3 cellular contexts compared by ENCODE assay signal in the genomic region with DNA sequence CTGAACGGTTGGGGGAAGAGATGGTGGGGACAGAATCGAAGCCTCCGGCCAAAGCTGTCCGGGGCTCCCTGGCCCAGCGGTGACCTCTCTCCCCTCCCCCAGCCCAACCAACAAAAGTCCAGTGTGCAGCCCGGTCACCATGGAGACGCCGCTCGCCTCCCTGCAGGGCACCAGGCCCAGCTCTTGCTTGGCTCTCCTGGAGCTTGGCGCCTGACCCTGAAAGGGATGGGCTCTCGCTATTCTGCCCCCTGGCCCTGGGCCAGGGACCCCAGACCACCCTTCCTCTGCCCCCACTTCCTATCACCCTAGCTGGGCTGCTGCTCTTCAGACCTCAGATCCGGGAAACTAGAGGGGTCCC.
TF ChIP-seq lines count a peak whose summit lies in the region.

No MANE protein-coding gene starts in this region.

TF ChIP-seq in HEK293, 187 proteins besides CTCF, POLR2A, EP300 and RAD21:
- TF ChIP-seq ZNF37A (tag by site-specific recombination; IDR thresholded peaks at IDR 0.05) (no peak), BCL11B (tag by site-specific recombination; IDR thresholded peaks at IDR 0.05; ENCODE audit: low read depth) (peak; percentile 55; the same call in 1 of the 2 replicates), KLF17 (tag by site-specific recombination; IDR thresholded peaks at IDR 0.05) (0 out of 2 replicates have a peak, but pooled peaks have one; percentile 5), ZNF140 (tag by site-specific recombination; IDR thresholded peaks at IDR 0.05) (no peak), ZNF785 (tag by site-specific recombination; IDR thresholded peaks at IDR 0.05) (no peak), ZBTB20 (tag by site-specific recombination; IDR thresholded peaks at IDR 0.05) (no peak), GLIS1 (tag by site-specific recombination; IDR thresholded peaks at IDR 0.05) (peak; percentile 50), ZNF169 (tag by site-specific recombination; IDR thresholded peaks at IDR 0.05) (no peak), ZNF837 (tag by site-specific recombination; IDR thresholded peaks at IDR 0.05) (no peak), MYNN (tag by site-specific recombination; IDR thresholded peaks at IDR 0.05; ENCODE audit: borderline replicate concordance) (peak; percentile 63; the same call in 1 of the 2 replicates), ZEB2 (tag by site-specific recombination; IDR thresholded peaks at IDR 0.05) (0 out of 2 replicates have a peak, but pooled peaks have one; percentile 2), ZNF558 (tag by site-specific recombination; IDR thresholded peaks at IDR 0.05) (no peak), ZNF561 (tag by site-specific recombination; IDR thresholded peaks at IDR 0.05; ENCODE audit: borderline replicate concordance) (no peak), REPIN1 (tag by site-specific recombination; IDR thresholded peaks at IDR 0.05; ENCODE audit: low read depth) (no peak), GLIS2 (tag by site-specific recombination; IDR thresholded peaks at IDR 0.05) (0 out of 2 replicates have a peak, but pooled peaks have one; percentile 8), BCL11A (tag by site-specific recombination; IDR thresholded peaks at IDR 0.05; ENCODE audit: low read depth) (no peak), ZNF571 (tag by site-specific recombination; IDR thresholded peaks at IDR 0.05) (no peak), IKZF3 (tag by site-specific recombination; IDR thresholded peaks at IDR 0.05) (no peak), ZNF433 (tag by site-specific recombination; IDR thresholded peaks at IDR 0.05; ENCODE audit: low read depth) (no peak)
TF ChIP-seq in HEK293: peak in this region for 6.

TF ChIP-seq in GM12878, 131 proteins besides CTCF, POLR2A, EP300 and RAD21:
- no peak for TF ChIP-seq NR2C1 (IDR thresholded peaks at IDR 0.05)
- peak; percentile 4 for TF ChIP-seq SUZ12 (IDR thresholded peaks at IDR 0.05; ENCODE audit: unreplicated experiment)
TF ChIP-seq in GM12878: peak in this region for 1.

TF ChIP-seq in GM12891, 5 proteins besides CTCF, POLR2A, EP300 and RAD21:
- no peak for TF ChIP-seq SPI1 (IDR thresholded peaks at IDR 0.05; ENCODE audit: low read depth, low read length)
- TF ChIP-seq TAF1 (IDR thresholded peaks at IDR 0.05; ENCODE audit: low read depth, low read length) = no peak
- no peak for TF ChIP-seq PAX5 (IDR thresholded peaks at IDR 0.05; ENCODE audit: insufficient read depth, low read length, severe bottlenecking)
- no peak for TF ChIP-seq POU2F2 (IDR thresholded peaks at IDR 0.05; ENCODE audit: low read depth, low read length)
- no peak for TF ChIP-seq POLR2AphosphoS5 (IDR thresholded peaks at IDR 0.05; ENCODE audit: low read depth, low read length)
